In genomic region chr2:215687149-215688031, GRCh38 we compare ENCODE assay signal across 25 cellular contexts.
"Had no signal": no experiment of that assay in that cellular context is flagged by ENCODE, and none has a peak within 500 bp of the region (broad histone marks: within the 10 kb centered on the region; RNA-seq: fewer than 3 reads in every experiment).

No MANE protein-coding gene starts in this region.

- H3K4me1 Mint-ChIP-seq: activated B cell treated with CpG ODN at 0.5 μM for 24 hours; central memory CD8-positive, alpha-beta T cell had no signal

- H3K4me1 ChIP-seq: esophagus squamous epithelium had no signal

- H3K9me3 ChIP-seq: esophagus squamous epithelium, uterus had no signal

- ATAC-seq: activated CD8-positive, alpha-beta T cell treated with anti-CD3 and anti-CD28 coated beads for 36 hours; activated naive CD8-positive, alpha-beta T cell treated with anti-CD3 and anti-CD28 coated beads, Interleukin-2, amount 50 U/mL, for 24 hours; activated T-cell treated with anti-CD3 and anti-CD28 coated beads, Interleukin-2, amount 50 U/mL, for 4 hours; left cardiac atrium; left ventricle myocardium superior; naive thymus-derived CD4-positive, alpha-beta T cell; right cardiac atrium; stimulated activated naive CD8-positive, alpha-beta T cell treated with anti-CD3 and anti-CD28 coated beads, Interleukin-15, Interleukin-2, amounts not matched to agents 100 U/mL and 50 U/mL, for 24 hours had no signal

- H3K4me3 ChIP-seq: esophagus squamous epithelium, uterus had no signal

- H3K27me3 Mint-ChIP-seq: activated B cell treated with CpG ODN at 0.5 μM for 24 hours; activated naive CD4-positive, alpha-beta T cell treated with anti-CD3 and anti-CD28 coated beads, Interleukin-2, amount 50 U/mL, for 24 hours; activated naive CD8-positive, alpha-beta T cell treated with anti-CD3 and anti-CD28 coated beads, Interleukin-2, amount 50 U/mL, for 24 hours; type B pancreatic cell had no signal

- H3K36me3 Mint-ChIP-seq: activated naive CD4-positive, alpha-beta T cell treated with anti-CD3 and anti-CD28 coated beads, Interleukin-2, amount 50 U/mL, for 24 hours; naive thymus-derived CD4-positive, alpha-beta T cell; type B pancreatic cell had no signal

- H3K36me3 ChIP-seq: esophagus squamous epithelium, uterus had no signal

- H3K27ac Mint-ChIP-seq: activated B cell treated with CpG ODN at 0.5 μM for 24 hours; activated CD8-positive, alpha-beta T cell treated with anti-CD3 and anti-CD28 coated beads for 36 hours; activated naive CD4-positive, alpha-beta T cell treated with anti-CD3 and anti-CD28 coated beads, Interleukin-2, amount 50 U/mL, for 24 hours; activated naive CD8-positive, alpha-beta T cell treated with anti-CD3 and anti-CD28 coated beads, Interleukin-2, amount 50 U/mL, for 24 hours; activated T-helper 2 cell treated with anti-CD3 and anti-CD28 coated beads, Interferon-gamma antibody, Interleukin-2, Interleukin-4, amounts not matched to agents 10 μg/mL and 5 μg/mL and 100 μg/mL, durations not matched to agents 14 hours and 24 hours and 36 hours; naive thymus-derived CD4-positive, alpha-beta T cell; T-helper 2 cell treated with Interferon-gamma antibody and Interleukin-4, amounts not matched to agents 5 μg/mL and 100 μg/mL, for 36 hours; type B pancreatic cell had no signal

- H3K27me3 ChIP-seq: esophagus squamous epithelium, uterus had no signal

- H3K4me3 Mint-ChIP-seq: activated B cell treated with CpG ODN at 0.5 μM for 24 hours; activated CD8-positive, alpha-beta T cell treated with anti-CD3 and anti-CD28 coated beads for 36 hours; activated naive CD4-positive, alpha-beta T cell treated with anti-CD3 and anti-CD28 coated beads, Interleukin-2, amount 50 U/mL, for 24 hours; activated naive CD8-positive, alpha-beta T cell treated with anti-CD3 and anti-CD28 coated beads, Interleukin-2, amount 50 U/mL, for 24 hours; activated T-cell treated with anti-CD3 and anti-CD28 coated beads, Interleukin-2, amount 50 U/mL, for 4 hours; central memory CD8-positive, alpha-beta T cell; naive thymus-derived CD4-positive, alpha-beta T cell; T-helper 2 cell treated with Interferon-gamma antibody and Interleukin-4, amounts not matched to agents 5 μg/mL and 100 μg/mL, for 36 hours; type B pancreatic cell had no signal

- DNase-seq: activated B cell treated with CpG ODN at 0.5 μM for 24 hours; activated CD4-positive, alpha-beta T cell treated with anti-CD3 and anti-CD28 coated beads, Interleukin-2, amount 50 U/mL, for 1 hour; activated CD8-positive, alpha-beta T cell treated with anti-CD3 and anti-CD28 coated beads for 36 hours; activated naive CD8-positive, alpha-beta T cell treated with anti-CD3 and anti-CD28 coated beads, Interleukin-2, amount 50 U/mL, for 24 hours; activated T-cell treated with anti-CD3 and anti-CD28 coated beads, Interleukin-2, amount 50 U/mL, for 4 hours; amygdala; effector CD8-positive, alpha-beta T cell; esophagus squamous epithelium; left cardiac atrium; left ventricle myocardium superior; midbrain; naive thymus-derived CD4-positive, alpha-beta T cell; nucleus accumbens; right cardiac atrium; stimulated activated CD4-positive, alpha-beta T cell treated with anti-CD3 and anti-CD28 coated beads, Interleukin-12 subunit alpha, Interleukin-12 subunit beta, amount 100 ng/mL, for 4 hours; stimulated activated CD4-positive, alpha-beta T cell treated with anti-CD3 and anti-CD28 coated beads, Interleukin-4, amount 100 ng/mL, for 1 hour; stimulated activated naive CD8-positive, alpha-beta T cell treated with anti-CD3 and anti-CD28 coated beads, Interleukin-15, Interleukin-2, amounts not matched to agents 100 U/mL and 50 U/mL, for 24 hours; substantia nigra; uterus had no signal

- H3K27ac ChIP-seq: epithelial cell of prostate, esophagus squamous epithelium, uterus had no signal

- H3K9me3 Mint-ChIP-seq: activated B cell treated with CpG ODN at 0.5 μM for 24 hours; activated CD8-positive, alpha-beta T cell treated with anti-CD3 and anti-CD28 coated beads for 36 hours had no signal
